ENCODE assay signal across 16 cellular contexts in the genomic region with DNA sequence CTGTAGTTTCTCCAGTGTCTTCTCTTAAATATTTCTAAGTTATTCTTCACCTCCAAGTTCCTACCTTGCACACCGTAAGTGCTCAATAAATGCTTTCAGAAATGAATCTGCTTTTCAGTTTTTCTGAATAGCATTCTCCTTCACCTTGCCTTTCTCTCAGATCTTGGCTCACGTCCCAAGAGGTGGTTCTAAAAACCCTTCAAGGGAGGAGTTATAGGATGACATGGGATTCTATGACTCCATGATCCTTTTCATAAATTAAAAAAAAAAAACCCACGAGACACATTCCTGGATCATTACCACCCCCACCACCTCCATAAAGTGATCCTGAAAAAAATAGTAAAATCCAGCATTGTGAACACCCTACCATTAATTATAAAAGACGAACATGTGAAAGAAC.
"Had no signal": no experiment of that assay in that cellular context is flagged by ENCODE, and none has a peak within 500 bp of the region (broad histone marks: within the 10 kb centered on the region; RNA-seq: fewer than 3 reads in every experiment).

No MANE protein-coding gene starts in this region.

- H3K27me3 ChIP-seq: colonic mucosa, gastrocnemius medialis, pancreas, stomach had no signal

- H3K36me3 ChIP-seq: colonic mucosa, gastrocnemius medialis, pancreas, stomach had no signal

- FAIRE-seq: pancreas, TTC549 had no signal

- H3K4me1 ChIP-seq: colonic mucosa, stomach had no signal

- H3K4me2 ChIP-seq: smooth muscle cell had no signal

- H3K27ac ChIP-seq: colonic mucosa, gastrocnemius medialis, pancreas, stomach had no signal

- H3K4me3 ChIP-seq: colonic mucosa, gastrocnemius medialis, pancreas, smooth muscle cell, stomach had no signal

- DNase-seq: activated CD4-positive, alpha-beta T cell treated with anti-CD3 and anti-CD28 coated beads, Interleukin-2, amount 50 U/mL, for 48 hours; activated naive CD4-positive, alpha-beta T cell; activated naive CD8-positive, alpha-beta T cell treated with anti-CD3 and anti-CD28 coated beads, Interleukin-2, amount 10 ng/mL, durations not matched to agents 7 days and 5 days; activated T-cell treated with anti-CD3 and anti-CD28 coated beads for 4 hours; amygdala; colonic mucosa; endodermal cell; gastrocnemius medialis; left ventricle myocardium superior; naive thymus-derived CD4-positive, alpha-beta T cell; pancreas; stimulated activated CD4-positive, alpha-beta T cell treated with anti-CD3 and anti-CD28 coated beads, Interleukin-4, amount 100 ng/mL, for 24 hours; stomach; trophoblast cell had no signal
